In the genomic region with DNA sequence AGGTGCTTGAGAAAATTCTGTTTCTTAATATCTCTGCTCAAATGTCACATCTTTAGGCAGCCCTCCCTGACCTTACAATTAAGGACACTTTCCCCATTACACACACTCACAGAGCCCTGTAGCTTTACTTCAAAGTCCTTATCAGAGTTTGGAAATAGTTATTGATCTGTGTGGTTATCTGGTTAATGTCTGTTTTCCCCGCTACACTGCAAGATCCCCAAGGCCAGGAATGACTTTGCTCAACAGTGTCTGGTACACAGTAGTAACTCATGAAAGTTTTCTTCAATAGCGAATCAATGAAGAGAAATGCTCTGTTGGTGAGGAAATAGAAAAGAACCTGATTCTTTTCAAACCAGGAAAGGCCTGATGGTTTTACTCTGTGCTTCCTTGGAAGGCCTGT, we compare ENCODE assay signal across 7 cellular contexts.
"Had no signal": no experiment of that assay in that cellular context is flagged by ENCODE, and none has a peak within 500 bp of the region (broad histone marks: within the 10 kb centered on the region; RNA-seq: fewer than 3 reads in every experiment).

No MANE protein-coding gene starts in this region.

- DNase-seq: GOT3, HFFc6, Karpas-422, KBM-7 had no signal

- H3K9ac ChIP-seq: KMS-11 had no signal

- H3K4me1 ChIP-seq: HAP-1 had no signal

- H3K27ac ChIP-seq: KMS-11 had no signal

- H3K9me3 ChIP-seq: HAP-1 had no signal

- ATAC-seq: HCT116 had no signal

- H3K36me3 ChIP-seq: HAP-1 had no signal

- H3K4me3 ChIP-seq: HAP-1 had no signal
